Comparison of ENCODE assay signal across 8 cellular contexts in the genomic region with DNA sequence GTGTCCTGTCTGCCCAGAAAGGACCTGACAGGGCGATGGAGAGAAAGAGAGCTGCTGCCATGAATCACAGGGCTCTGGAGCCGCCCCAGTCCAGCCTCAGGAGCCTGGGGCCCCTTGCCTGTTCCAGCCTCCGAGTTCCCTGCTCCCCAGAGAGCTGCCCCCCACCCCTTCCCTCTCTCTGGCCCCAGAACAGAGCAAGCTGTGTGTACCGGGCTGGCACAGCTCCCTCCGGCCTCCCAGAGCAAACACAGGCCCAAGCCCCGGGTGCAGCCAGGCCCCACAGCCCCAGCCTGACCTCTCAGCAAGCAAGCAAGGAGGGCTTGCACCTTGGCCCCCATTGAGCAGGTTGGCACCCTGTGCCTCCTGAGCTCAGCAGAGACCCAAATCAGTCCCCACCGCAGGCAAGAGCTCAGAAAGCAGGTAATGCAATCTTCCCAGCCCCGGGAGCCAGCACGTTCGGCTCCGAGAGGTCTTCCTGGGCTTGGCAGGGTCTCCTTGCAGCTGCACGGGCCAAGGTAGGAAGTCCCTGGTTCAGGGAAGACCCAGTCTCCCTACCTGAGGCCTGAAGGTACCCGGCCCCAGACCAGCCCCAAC. TPM values are rescaled to one million over a fixed set of nuclear protein-coding genes. Genes with fewer than 3 reads are reported as not detected.
DNase-seq lines count a peak whose midpoint lies in the region; ATAC-seq and TF ChIP-seq lines count a peak whose summit lies in the region.

No MANE protein-coding gene starts in this region.

- H3K27me3 ChIP-seq in SJCRH30 (no peaks in the 10 kb centered on the region), neuronal stem cell (ENCODE audit: control insufficient read depth in 3 of 3, insufficient read depth in 3 of 3, low read depth in 1 of 3, low read length in 3 of 3) (peaks cover 5 to 43% (median 39%) of the 10 kb centered on the region in 3 experiments)

- H3K14ac ChIP-seq in neuronal stem cell (ENCODE audit: low read length), result peak overlapping the region; percentile 49

- H3K27ac ChIP-seq in SJCRH30 (peak overlapping the region; percentile 63; the same call in 1 of the 2 replicates), neuronal stem cell (replicated peaks; ENCODE audit: low read length) (no peak overlapping the region)

- peak overlapping the region; percentile 32 for H2BK5ac ChIP-seq in neuronal stem cell (ENCODE audit: low read length)

- H3K36me3 ChIP-seq in SJCRH30 (no peaks in the 10 kb centered on the region), neuronal stem cell (replicated peaks in 1 of 2; ENCODE audit: control insufficient read depth in 2 of 2, insufficient read depth in 2 of 2, low read length in 2 of 2) (no peaks in the 10 kb centered on the region)

- H4K91ac ChIP-seq in neuronal stem cell (ENCODE audit: low read depth, low read length, poor library complexity), result no peak overlapping the region

- ATAC-seq in HG03432 (IDR thresholded peaks at IDR 0.05; ENCODE audit: unreplicated experiment), result no peak
- ATAC-seq in GM19452 (IDR thresholded peaks at IDR 0.05; ENCODE audit: unreplicated experiment), result no peak
- ATAC-seq in GM21515 (IDR thresholded peaks at IDR 0.05; ENCODE audit: unreplicated experiment), result no peak

- H3K9ac ChIP-seq in neuronal stem cell (ENCODE audit: low read depth, low read length, poor library complexity), result peak overlapping the region; percentile 38

- H3K4me3 ChIP-seq in SJCRH30 (peak overlapping the region; percentile 78), fibroblast of pulmonary artery (replicated peaks; ENCODE audit: low read depth, low read length) (peak overlapping the region; percentile 64), neuronal stem cell (ENCODE audit: low read length in 2 of 2) (no peak overlapping the region)

- H3K4me1 ChIP-seq in SJCRH30 (peaks cover 6% of the 10 kb centered on the region; the same call in 1 of the 2 replicates), neuronal stem cell (ENCODE audit: control insufficient read depth in 2 of 2, insufficient read depth in 1 of 2, low read depth in 1 of 2, low read length in 2 of 2) (peaks cover 9 to 14% of the 10 kb centered on the region in 2 donors)

- no peak overlapping the region for H3K23ac ChIP-seq in neuronal stem cell (ENCODE audit: low read depth, low read length, poor library complexity)

- H3K79me1 ChIP-seq in neuronal stem cell (ENCODE audit: low read depth, low read length), result peaks cover 1% of the 10 kb centered on the region

- peak overlapping the region; percentile 95 for H2BK120ac ChIP-seq in neuronal stem cell (ENCODE audit: low read depth, low read length)

- H3K4ac ChIP-seq in neuronal stem cell (ENCODE audit: low read length), result no peak overlapping the region

- no peak for TF ChIP-seq CTCF in fibroblast of pulmonary artery (IDR thresholded peaks at IDR 0.05; ENCODE audit: low read length, missing control alignments)

- DNase-seq in Ammon's horn (ENCODE audit: low spot score) (peak; percentile 91), SJCRH30 (peak in 1 of 2 experiments; percentile 19), fibroblast of pulmonary artery (ENCODE audit: low read depth) (no peak), neuronal stem cell (ENCODE audit: low spot score) (no peak), mesenteric fat pad (ENCODE audit: low spot score) (no peak)

- H2AK5ac ChIP-seq in neuronal stem cell (ENCODE audit: low read depth, low read length), result peak overlapping the region; percentile 99

- peak overlapping the region; percentile 95 for H2BK12ac ChIP-seq in neuronal stem cell (ENCODE audit: low read length)

- H3K18ac ChIP-seq in neuronal stem cell (ENCODE audit: low read length), result peak overlapping the region; percentile 93

- H3K4me2 ChIP-seq in neuronal stem cell (ENCODE audit: insufficient read depth, low read length, poor library complexity, severe bottlenecking), result peak overlapping the region; percentile 87

- no peaks in the 10 kb centered on the region for H3K9me3 ChIP-seq in SJCRH30 (replicated peaks)
- H3K9me3 ChIP-seq in neuronal stem cell (replicated peaks in 1 of 2; ENCODE audit: control insufficient read depth in 2 of 2, insufficient read depth in 1 of 2, low read depth in 1 of 2, low read length in 2 of 2), result no peaks in the 10 kb centered on the region

- H2AFZ ChIP-seq in neuronal stem cell (ENCODE audit: low read length), result peak overlapping the region; percentile 97

- no CpG with 5 or more reads among the region's 13 CpGs for WGBS in neuronal stem cell (ENCODE audit: extremely low coverage in 2 of 2, insufficient read length in 2 of 2, insufficient replicate concordance in 1 of 2), 2 donors

- no peak overlapping the region for H4K8ac ChIP-seq in neuronal stem cell (ENCODE audit: low read depth, low read length)

- H2BK15ac ChIP-seq in neuronal stem cell (ENCODE audit: low read length), result peak overlapping the region; percentile 91

RNA-seq across cellular contexts. Expression of gene PACSIN3, which starts 1.4 kb away (rescaled TPM):
- 26.7 and 29.0 TPM in 2 replicates for total RNA-seq in SJCRH30 (2014; rRNA removed; shearing (Covaris generic))
- polyA plus RNA-seq in neuronal stem cell (2013, experiment 1 of 2), result 5.1 TPM
- 5.5 TPM for polyA plus RNA-seq in neuronal stem cell (2013, experiment 2 of 2)
- total RNA-seq in mesenteric fat pad, result 14.9 TPM

RNA-seq across cellular contexts. Expression of gene ARFGAP2, which starts 8.1 kb away (rescaled TPM):
- total RNA-seq in SJCRH30 (2014; rRNA removed; shearing (Covaris generic)), result 51.1 and 51.5 TPM in 2 replicates
- 43.5 TPM for polyA plus RNA-seq in neuronal stem cell (2013, experiment 1 of 2)
- 44.2 TPM for polyA plus RNA-seq in neuronal stem cell (2013, experiment 2 of 2)
- 57.0 TPM for total RNA-seq in mesenteric fat pad

RNA-seq across cellular contexts. Expression of gene DDB2, which starts 30.0 kb away (rescaled TPM):
- total RNA-seq in SJCRH30 (2014; rRNA removed; shearing (Covaris generic)), result 10.7 and 11.1 TPM in 2 replicates
- polyA plus RNA-seq in neuronal stem cell (2013, experiment 1 of 2), result 96.5 TPM
- polyA plus RNA-seq in neuronal stem cell (2013, experiment 2 of 2), result 91.1 TPM
- total RNA-seq in mesenteric fat pad, result 21.0 TPM

Comparison
In these comparisons a context has a peak if more than half of its experiments do, and no peak if none do; other contexts are left out.
1. H3K4me3 ChIP-seq: peak in SJCRH30 (single experiment) and fibroblast of pulmonary artery (single experiment); none in neuronal stem cell (0 of 2).